24 cellular contexts compared by ENCODE assay signal in the genomic region with DNA sequence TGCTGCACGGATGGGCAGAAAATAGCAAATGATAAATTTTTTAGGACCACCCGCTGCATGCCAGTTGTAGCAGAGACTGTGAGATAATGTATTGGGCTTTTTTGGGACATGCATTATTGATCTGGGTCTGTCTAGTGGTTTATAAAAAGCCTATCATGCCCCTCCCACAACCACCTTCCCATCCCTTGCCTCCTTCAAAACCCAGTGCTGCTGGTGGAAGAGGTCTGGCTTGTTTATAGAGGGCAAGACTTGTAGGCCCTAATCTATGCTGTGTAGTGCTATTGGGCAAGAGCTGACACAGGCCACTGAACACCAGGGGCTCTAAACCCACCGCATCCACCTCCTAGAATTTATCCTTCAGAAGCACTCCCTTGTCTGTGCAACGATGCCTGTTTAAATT.
"Had no signal": no experiment of that assay in that cellular context is flagged by ENCODE, and none has a peak within 500 bp of the region (broad histone marks: within the 10 kb centered on the region; RNA-seq: fewer than 3 reads in every experiment).

No MANE protein-coding gene starts in this region.

- H3K4me3 ChIP-seq: colonic mucosa, esophagus squamous epithelium, gastrocnemius medialis, heart left ventricle, hepatocyte, left lung, lung, mucosa of descending colon had no signal

- H3K79me2 ChIP-seq: hepatocyte had no signal

- H3K9me3 ChIP-seq: colonic mucosa, esophagus squamous epithelium, gastrocnemius medialis, heart left ventricle, left lung, mucosa of descending colon had no signal

- H3K4me1 ChIP-seq: colonic mucosa had no signal

- H3K27ac ChIP-seq: colonic mucosa, epithelial cell of prostate, esophagus squamous epithelium, gastrocnemius medialis, heart left ventricle, hepatocyte, left lung had no signal

- H2AFZ ChIP-seq: hepatocyte had no signal

- H3K4me2 ChIP-seq: hepatocyte had no signal

- H3K27ac Mint-ChIP-seq: dendritic cell treated with granulocyte-macrophage colony-stimulating factor and Interleukin-4, amounts not matched to agents 40 ng/mL and 50 ng/mL, for 4 days; effector memory CD8-positive, alpha-beta T cell; endodermal cell; memory B cell had no signal

- H3K4me3 Mint-ChIP-seq: dendritic cell treated with granulocyte-macrophage colony-stimulating factor and Interleukin-4, amounts not matched to agents 40 ng/mL and 50 ng/mL, for 4 days; effector memory CD8-positive, alpha-beta T cell; endodermal cell; memory B cell had no signal

- DNase-seq: colonic mucosa; cortex of kidney; effector CD8-positive, alpha-beta T cell; effector memory CD8-positive, alpha-beta T cell; endodermal cell; erythroblast; esophagus squamous epithelium; foreskin fibroblast; foreskin melanocyte; gastrocnemius medialis; heart left ventricle; left cardiac atrium; left lung; left ventricle myocardium superior; mammary epithelial cell; mesendoderm; mucosa of descending colon; naive B cell had no signal

- H3K36me3 ChIP-seq: colonic mucosa, gastrocnemius medialis, left lung had no signal

- H3K27me3 ChIP-seq: colonic mucosa, esophagus squamous epithelium, heart left ventricle, hepatocyte had no signal

- H3K27me3 Mint-ChIP-seq: dendritic cell treated with granulocyte-macrophage colony-stimulating factor and Interleukin-4, amounts not matched to agents 40 ng/mL and 50 ng/mL, for 4 days had no signal

- H3K9me3 Mint-ChIP-seq: dendritic cell treated with granulocyte-macrophage colony-stimulating factor and Interleukin-4, amounts not matched to agents 40 ng/mL and 50 ng/mL, for 4 days; effector memory CD8-positive, alpha-beta T cell; endodermal cell had no signal

- ATAC-seq: effector memory CD8-positive, alpha-beta T cell; esophagus mucosa; gastrocnemius medialis; heart left ventricle; left cardiac atrium; left lung; left ventricle myocardium superior; mucosa of descending colon had no signal
